ENCODE assay signal across 19 cellular contexts in genomic region chr3:129601713-129602112, GRCh38. TPM values are rescaled to one million over a fixed set of nuclear protein-coding genes. Genes with fewer than 3 reads are reported as not detected.
A peak's percentile ranks its signal among the peaks of the same experiment; 100 is the strongest.
DNase-seq lines count a peak whose midpoint lies in the region; ATAC-seq and TF ChIP-seq lines count a peak whose summit lies in the region.
"Had no signal": no experiment of that assay in that cellular context is flagged by ENCODE, and none has a peak within 500 bp of the region (broad histone marks: within the 10 kb centered on the region; RNA-seq: fewer than 3 reads in every experiment).

No MANE protein-coding gene starts in this region.

- H3K23ac ChIP-seq in IMR-90 (ENCODE audit: low read depth, low read length): no peak overlapping the region

- H3K9ac ChIP-seq in IMR-90 (ENCODE audit: low read depth, low read length): no peak overlapping the region
- no peak overlapping the region for H3K9ac ChIP-seq in mucosa of rectum (ENCODE audit: low read depth in 1 of 2, low read length in 2 of 2)

- H3K14ac ChIP-seq in IMR-90 (replicated peaks; ENCODE audit: low read depth, low read length): no peak overlapping the region

- peaks cover 32% of the 10 kb centered on the region for H3K9me1 ChIP-seq in IMR-90 (ENCODE audit: insufficient read depth, low read length)

- H2BK5ac ChIP-seq in IMR-90 (ENCODE audit: low read depth, low read length, poor library complexity, severe bottlenecking): no peak overlapping the region

- H2AK5ac ChIP-seq in IMR-90 (ENCODE audit: low read depth, low read length): peak overlapping the region; percentile 25; the same call in 1 of the 2 replicates

- in situ Hi-C loops in IMR-90 (cut with MboI; ENCODE audit: low sequenced_read_pairs): loop anchor here (5.0 to 25.0 kb wide), 2 partner anchors 109 to 214 kb away; no protein-coding TSS in a partner anchor

- H3K4me2 ChIP-seq in IMR-90 (ENCODE audit: low read depth, low read length): no peak overlapping the region

- no CpG with 5 or more reads among the region's 5 CpGs for WGBS in IMR-90 (ENCODE audit: extremely low coverage in 2 of 2, insufficient read length in 1 of 2), 2 experiments

- H3K27ac ChIP-seq in IMR-90 (ENCODE audit: insufficient read depth, low read length) (no peak overlapping the region), cingulate gyrus (ENCODE audit: low read depth, low read length) (peak overlapping the region; percentile 75), mucosa of rectum (ENCODE audit: low read depth in 2 of 2, low read length in 2 of 2) (peak overlapping the region; percentile 2 to 68), thoracic aorta (peak overlapping the region; percentile 2 to 76)
- H3K27ac ChIP-seq: right lobe of liver had no signal

- TF ChIP-seq RAD21 in IMR-90 (IDR thresholded peaks at IDR 0.05; ENCODE audit: low read length): no peak

- H3K79me1 ChIP-seq in IMR-90 (ENCODE audit: low read depth in 1 of 2, low read length in 2 of 2): peaks cover 20 to 74% of the 10 kb centered on the region in 2 experiments

- H3K36me3 ChIP-seq in IMR-90 (ENCODE audit: control insufficient read depth, insufficient read depth, low read length): no peaks in the 10 kb centered on the region
- no peaks in the 10 kb centered on the region for H3K36me3 ChIP-seq in mucosa of rectum (ENCODE audit: control insufficient read depth in 2 of 2, insufficient read depth in 2 of 2, low read length in 2 of 2)
- H3K36me3 ChIP-seq in thoracic aorta: no peaks in the 10 kb centered on the region
- H3K36me3 ChIP-seq: right lobe of liver had no signal

- H4K8ac ChIP-seq in IMR-90 (ENCODE audit: low read depth in 2 of 2, low read length in 2 of 2): no peak overlapping the region

- CTCF ChIA-PET in IMR-90 (lab: Yijun Ruan, JAX): no interaction called here

- no peak overlapping the region for H2BK20ac ChIP-seq in IMR-90 (ENCODE audit: low read depth, low read length)

- no peaks in the 10 kb centered on the region for H3K9me3 ChIP-seq in IMR-90 (ENCODE audit: control insufficient read depth, insufficient read depth, low read length)
- no peaks in the 10 kb centered on the region for H3K9me3 ChIP-seq in mucosa of rectum (ENCODE audit: control insufficient read depth in 2 of 2, low read length in 2 of 2)
- H3K9me3 ChIP-seq in thoracic aorta: no peaks in the 10 kb centered on the region
- H3K9me3 ChIP-seq: right lobe of liver had no signal

- DNase-seq in IMR-90 (no peak), thoracic aorta (ENCODE audit: low spot score) (no peak), NCI-H524 (lab: John Stamatoyannopoulos, UW) (no peak), DMS79 (lab: John Stamatoyannopoulos, UW) (no peak)
- DNase-seq: activated CD8-positive, alpha-beta memory T cell treated with anti-CD3 and anti-CD28 coated beads, Interleukin-2, amount 10 ng/mL, durations not matched to agents 7 days and 5 days; activated gamma-delta T cell; AML-193; KBM-7; NCI-H1092 treated with DMSO at 0.1 percent for 48 hours; right lobe of liver; SIG-M5; stimulated activated CD4-positive, alpha-beta T cell treated with anti-CD3 and anti-CD28 coated beads, Interleukin-4, amount 100 ng/mL, for 24 hours; T-helper 2 cell had no signal

- H2AK9ac ChIP-seq in IMR-90 (replicated peaks; ENCODE audit: low read depth, low read length, poor library complexity): no peak overlapping the region

- H3K4me3 ChIP-seq in IMR-90 (ENCODE audit: insufficient read depth, low read depth, low read length) (no peak overlapping the region), mucosa of rectum (ENCODE audit: low read length in 2 of 2) (no peak overlapping the region), thoracic aorta (peak overlapping the region; percentile 86)
- H3K4me3 ChIP-seq: right lobe of liver had no signal

- intact Hi-C loops in IMR-90 (cut with micrococcal nuclease): loop anchor here (5.0 kb wide), 1 partner anchor 219 kb away; no protein-coding TSS in a partner anchor

- peak overlapping the region; percentile 7; the same call in 1 of the 2 replicates for H3K4ac ChIP-seq in IMR-90 (ENCODE audit: low read depth, low read length)

- H4K5ac ChIP-seq in IMR-90 (ENCODE audit: low read depth, low read length): no peak overlapping the region

- H3K56ac ChIP-seq in IMR-90 (ENCODE audit: extremely low read depth, insufficient read depth, low read length): no peak overlapping the region

- peaks cover 39% of the 10 kb centered on the region for H4K20me1 ChIP-seq in IMR-90 (ENCODE audit: insufficient read depth, low read length)

- dilution Hi-C loops in IMR-90 (cut with HindIII; ENCODE audit: low sequenced_read_pairs, unreplicated experiment): no loop called here

- H3K18ac ChIP-seq in IMR-90 (ENCODE audit: low read depth, low read length): no peak overlapping the region

- TF ChIP-seq CTCF in IMR-90 (conservative IDR thresholded peaks at IDR 0.05; ENCODE audit: low read depth, low read length): no peak
- TF ChIP-seq CTCF in thoracic aorta (IDR thresholded peaks at IDR 0.05): no peak

- peak overlapping the region; percentile 18 for H2AFZ ChIP-seq in IMR-90 (replicated peaks; ENCODE audit: low read length, poor library complexity)

- no peak overlapping the region for H4K91ac ChIP-seq in IMR-90 (ENCODE audit: insufficient read depth, low read depth, low read length)

- no peaks in the 10 kb centered on the region for H3K27me3 ChIP-seq in IMR-90 (ENCODE audit: control insufficient read depth, insufficient read depth, low read length)
- H3K27me3 ChIP-seq in mucosa of rectum (ENCODE audit: control insufficient read depth in 2 of 2, insufficient read depth in 2 of 2, low read length in 2 of 2): peaks cover 6 to 9% of the 10 kb centered on the region in 2 donors
- no peaks in the 10 kb centered on the region for H3K27me3 ChIP-seq in thoracic aorta (replicated peaks; ENCODE audit: insufficient read depth)
- H3K27me3 ChIP-seq: right lobe of liver had no signal

- POLR2A ChIA-PET in IMR-90 (lab: Charles Lee; ENCODE audit: unreplicated experiment): no interaction called here

- H3K4me1 ChIP-seq in IMR-90 (ENCODE audit: control insufficient read depth, insufficient read depth, low read length) (peaks cover 47% of the 10 kb centered on the region), mucosa of rectum (ENCODE audit: control insufficient read depth in 2 of 2, insufficient read depth in 2 of 2, low read length in 2 of 2) (peaks cover 35% of the 10 kb centered on the region in 2 donors), thoracic aorta (ENCODE audit: control insufficient read depth in 1 of 2, low read depth in 2 of 2) (peaks cover 41 to 81% of the 10 kb centered on the region in 2 donors)

- ATAC-seq in IMR-90 (ENCODE audit: low read depth): no peak
- ATAC-seq in thoracic aorta (ENCODE audit: insufficient number of reproducible peaks, low FRiP score, low read depth): no peak
- no peak for ATAC-seq in GM18873 (IDR thresholded peaks at IDR 0.05; ENCODE audit: low FRiP score, unreplicated experiment)
- ATAC-seq: activated CD4-positive, CD25-positive, alpha-beta regulatory T cell treated with anti-CD3 and anti-CD28 coated beads, Interleukin-2, amount 50 U/mL, for 24 hours; activated CD8-positive, alpha-beta memory T cell treated with anti-CD3 and anti-CD28 coated beads, Interleukin-2, amount 10 ng/mL, durations not matched to agents 7 days and 5 days; right lobe of liver had no signal

- H2BK120ac ChIP-seq in IMR-90 (ENCODE audit: low read depth, low read length): peak overlapping the region; percentile 6

- BruUV-seq in IMR-90 (replicated peaks; lab: Mats Ljungman, UMichigan): no TSS peak

- TF ChIP-seq POLR2A in IMR-90 (IDR thresholded peaks at IDR 0.05; ENCODE audit: low read depth, low read length): no peak

- no peak overlapping the region; the same call in 2 of the 3 replicates for H2BK15ac ChIP-seq in IMR-90 (ENCODE audit: low read depth, low read length)

TF ChIP-seq in IMR-90, 13 proteins besides CTCF, POLR2A, EP300 and RAD21 (continues in another document):
- no peak for TF ChIP-seq FOS (IDR thresholded peaks at IDR 0.05; ENCODE audit: low read depth, low read length)
- TF ChIP-seq, protein P1, sequence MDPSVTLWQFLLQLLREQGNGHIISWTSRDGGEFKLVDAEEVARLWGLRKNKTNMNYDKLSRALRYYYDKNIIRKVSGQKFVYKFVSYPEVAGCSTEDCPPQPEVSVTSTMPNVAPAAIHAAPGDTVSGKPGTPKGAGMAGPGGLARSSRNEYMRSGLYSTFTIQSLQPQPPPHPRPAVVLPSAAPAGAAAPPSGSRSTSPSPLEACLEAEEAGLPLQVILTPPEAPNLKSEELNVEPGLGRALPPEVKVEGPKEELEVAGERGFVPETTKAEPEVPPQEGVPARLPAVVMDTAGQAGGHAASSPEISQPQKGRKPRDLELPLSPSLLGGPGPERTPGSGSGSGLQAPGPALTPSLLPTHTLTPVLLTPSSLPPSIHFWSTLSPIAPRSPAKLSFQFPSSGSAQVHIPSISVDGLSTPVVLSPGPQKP (IDR thresholded peaks at IDR 0.05; ENCODE audit: borderline replicate concordance, low read depth, low read length): no peak
- TF ChIP-seq, protein P2, sequence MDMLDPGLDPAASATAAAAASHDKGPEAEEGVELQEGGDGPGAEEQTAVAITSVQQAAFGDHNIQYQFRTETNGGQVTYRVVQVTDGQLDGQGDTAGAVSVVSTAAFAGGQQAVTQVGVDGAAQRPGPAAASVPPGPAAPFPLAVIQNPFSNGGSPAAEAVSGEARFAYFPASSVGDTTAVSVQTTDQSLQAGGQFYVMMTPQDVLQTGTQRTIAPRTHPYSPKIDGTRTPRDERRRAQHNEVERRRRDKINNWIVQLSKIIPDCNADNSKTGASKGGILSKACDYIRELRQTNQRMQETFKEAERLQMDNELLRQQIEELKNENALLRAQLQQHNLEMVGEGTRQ (IDR thresholded peaks at IDR 0.05; ENCODE audit: low read depth, low read length): no peak
- no peak for TF ChIP-seq MAZ (IDR thresholded peaks at IDR 0.05; ENCODE audit: borderline replicate concordance, low read depth, low read length)
- TF ChIP-seq MAFK (IDR thresholded peaks at IDR 0.05; ENCODE audit: low read depth, low read length): no peak
- TF ChIP-seq BHLHE40 (IDR thresholded peaks at IDR 0.05; ENCODE audit: low read depth, low read length): no peak
- no peak for TF ChIP-seq RCOR1 (IDR thresholded peaks at IDR 0.05; ENCODE audit: insufficient replicate concordance, low read length)
- no peak for TF ChIP-seq SMC3 (IDR thresholded peaks at IDR 0.05; ENCODE audit: low read depth, low read length)
- no peak for TF ChIP-seq RFX5 (IDR thresholded peaks at IDR 0.05; ENCODE audit: low read depth, low read length)
- no peak for TF ChIP-seq CEBPB (IDR thresholded peaks at IDR 0.05; ENCODE audit: low read depth, low read length)
- no peak for TF ChIP-seq CHD1 (IDR thresholded peaks at IDR 0.05; ENCODE audit: low read depth, low read length)

RNA-seq across cellular contexts. Expression of gene PLXND1, which starts 4.8 kb away (rescaled TPM):
- total RNA-seq in IMR-90 (2012; rRNA removed) (19.2 and 22.5 TPM in 2 replicates), thoracic aorta (100 to 1,000 TPM; 207 to 246 TPM)
- polyA plus RNA-seq in IMR-90 (2012; rRNA removed): 64.5 and 67.1 TPM in 2 replicates
- polyA plus RNA-seq in IMR-90 (2012; cell fraction: cytosol; rRNA removed): 51.4 and 55.1 TPM in 2 replicates
- polyA plus RNA-seq in IMR-90 (2012; cell fraction: nucleus; rRNA removed; ENCODE audit: low replicate concordance): 117 and 164 TPM in 2 replicates

RNA-seq across cellular contexts. Expression of gene H1-8, which starts 58.7 kb away (rescaled TPM):
- total RNA-seq in IMR-90 (2012; rRNA removed) (not detected in 2 replicates), thoracic aorta (not detected)
- polyA plus RNA-seq in IMR-90 (2012; rRNA removed): not detected in 2 replicates
- not detected in 2 replicates for polyA plus RNA-seq in IMR-90 (2012; cell fraction: cytosol; rRNA removed)
- polyA plus RNA-seq in IMR-90 (2012; cell fraction: nucleus; rRNA removed; ENCODE audit: low replicate concordance): not detected in 2 replicates
- total RNA-seq: activated CD8-positive, alpha-beta memory T cell treated with anti-CD3 and anti-CD28 coated beads, Interleukin-2, amount 10 ng/mL, durations not matched to agents 7 days and 5 days; lung microvascular endothelial cell; right lobe of liver had no signal
- polyA plus RNA-seq: neural cell had no signal
